ENCODE assay signal across 19 cellular contexts in genomic region chr1:6473156-6473555, GRCh38. TPM values are rescaled to one million over a fixed set of nuclear protein-coding genes. Genes with fewer than 3 reads are reported as not detected.
"Had no signal": no experiment of that assay in that cellular context is flagged by ENCODE, and none has a peak within 500 bp of the region (broad histone marks: within the 10 kb centered on the region; RNA-seq: fewer than 3 reads in every experiment).

No MANE protein-coding gene starts in this region.

- H3K4me1 Mint-ChIP-seq: activated CD8-positive, alpha-beta memory T cell treated with anti-CD3 and anti-CD28 coated beads, Interleukin-2, amount 10 ng/mL, durations not matched to agents 7 days and 5 days had no signal

- H3K27ac Mint-ChIP-seq: activated CD8-positive, alpha-beta memory T cell treated with anti-CD3 and anti-CD28 coated beads, Interleukin-2, amount 10 ng/mL, durations not matched to agents 7 days and 5 days; activated naive CD8-positive, alpha-beta T cell; activated T-cell treated with anti-CD3 and anti-CD28 coated beads, Interleukin-2, amount 50 U/mL, for 24 hours; activated T-helper 1 cell treated with anti-CD3 and anti-CD28 coated beads, Interleukin-12 subunit alpha, Interleukin-12 subunit beta, Interleukin-2, Interleukin-4 antibody, amounts not matched to agents 30 ng/mL and 10 ng/mL and 1 ng/mL, durations not matched to agents 14 hours and 24 hours and 36 hours; brain; T-helper 1 cell treated with Interleukin-12 subunit alpha and Interleukin-12 subunit beta and Interleukin-4 antibody, amounts not matched to agents 30 μg/mL and 1 μg/mL, for 36 hours had no signal

- DNase-seq: activated CD4-positive, CD25-positive, alpha-beta regulatory T cell treated with anti-CD3 and anti-CD28 coated beads, Interleukin-2, amount 50 U/mL, for 72 hours; activated CD8-positive, alpha-beta memory T cell treated with anti-CD3 and anti-CD28 coated beads, Interleukin-2, amount 10 ng/mL, durations not matched to agents 7 days and 5 days; activated effector memory CD4-positive, alpha-beta T cell treated with Interleukin-2 at 50 U/mL for 16 hours; activated naive CD4-positive, alpha-beta T cell treated with Interleukin-2 at 50 U/mL for 16 hours; activated T-cell treated with anti-CD3 and anti-CD28 coated beads, Interleukin-2, amount 50 U/mL, for 24 hours; amygdala; KG1; NCI-H1092; NCI-H1694; NCI-H2029 treated with DMSO at 0.1 percent for 48 hours; NCI-H446; NCI-H524; SHP77 treated with DMSO at 0.1 percent for 48 hours had no signal

- H3K27me3 ChIP-seq: cardiac muscle cell had no signal

- H3K27ac ChIP-seq: cardiac muscle cell had no signal

- H3K36me3 Mint-ChIP-seq: activated CD8-positive, alpha-beta memory T cell treated with anti-CD3 and anti-CD28 coated beads, Interleukin-2, amount 10 ng/mL, durations not matched to agents 7 days and 5 days; activated naive CD8-positive, alpha-beta T cell had no signal

- H3K9me3 Mint-ChIP-seq: activated T-cell treated with anti-CD3 and anti-CD28 coated beads, Interleukin-2, amount 50 U/mL, for 24 hours; activated T-helper 1 cell treated with anti-CD3 and anti-CD28 coated beads, Interleukin-12 subunit alpha, Interleukin-12 subunit beta, Interleukin-2, Interleukin-4 antibody, amounts not matched to agents 30 ng/mL and 10 ng/mL and 1 ng/mL, durations not matched to agents 14 hours and 24 hours and 36 hours; brain; T-helper 1 cell treated with Interleukin-12 subunit alpha and Interleukin-12 subunit beta and Interleukin-4 antibody, amounts not matched to agents 30 μg/mL and 1 μg/mL, for 36 hours had no signal

- H3K4me3 ChIP-seq: cardiac muscle cell had no signal

- H3K27me3 Mint-ChIP-seq: activated CD8-positive, alpha-beta memory T cell treated with anti-CD3 and anti-CD28 coated beads, Interleukin-2, amount 10 ng/mL, durations not matched to agents 7 days and 5 days; activated naive CD8-positive, alpha-beta T cell; activated T-cell treated with anti-CD3 and anti-CD28 coated beads, Interleukin-2, amount 50 U/mL, for 24 hours; brain had no signal

- H3K4me3 Mint-ChIP-seq: activated CD8-positive, alpha-beta memory T cell treated with anti-CD3 and anti-CD28 coated beads, Interleukin-2, amount 10 ng/mL, durations not matched to agents 7 days and 5 days; activated naive CD8-positive, alpha-beta T cell; activated T-cell treated with anti-CD3 and anti-CD28 coated beads, Interleukin-2, amount 50 U/mL, for 24 hours; activated T-helper 1 cell treated with anti-CD3 and anti-CD28 coated beads, Interleukin-12 subunit alpha, Interleukin-12 subunit beta, Interleukin-2, Interleukin-4 antibody, amounts not matched to agents 30 ng/mL and 10 ng/mL and 1 ng/mL, durations not matched to agents 14 hours and 24 hours and 36 hours; brain; T-helper 1 cell treated with Interleukin-12 subunit alpha and Interleukin-12 subunit beta and Interleukin-4 antibody, amounts not matched to agents 30 μg/mL and 1 μg/mL, for 36 hours had no signal

RNA-seq across cellular contexts. Expression of gene ESPN, which starts 48.6 kb away (rescaled TPM):
- total RNA-seq: LHCN-M2 had no signal

RNA-seq across cellular contexts. Expression of gene HES2, which starts 53.4 kb away (rescaled TPM):
- total RNA-seq: cardiac muscle cell, LHCN-M2 had no signal
- polyA plus RNA-seq: cardiac muscle cell had no signal
